8 cellular contexts compared by ENCODE assay signal in genomic region chr12:19382111-19382526, GRCh38. TPM values are rescaled to one million over a fixed set of nuclear protein-coding genes. Genes with fewer than 3 reads are reported as not detected.
DNase-seq lines count a peak whose midpoint lies in the region; ATAC-seq and TF ChIP-seq lines count a peak whose summit lies in the region.

No MANE protein-coding gene starts in this region.

- no peaks in the 10 kb centered on the region for H3K4me1 Mint-ChIP-seq in type B pancreatic cell (ENCODE audit: unreplicated experiment)
- peaks cover 0 to 3% (median 0%) of the 10 kb centered on the region in 3 donors for H3K4me1 Mint-ChIP-seq in CD8-positive, alpha-beta memory T cell

- no peak for TF ChIP-seq CTCF in type B pancreatic cell (conservative IDR thresholded peaks at IDR 0.05)

- no peaks in the 10 kb centered on the region for H3K4me1 ChIP-seq in CD8-positive, alpha-beta memory T cell (ENCODE audit: insufficient read depth, low read length)

- no peaks in the 10 kb centered on the region for H3K9me3 ChIP-seq in CD8-positive, alpha-beta memory T cell (ENCODE audit: low read length)

- peaks cover 26% of the 10 kb centered on the region for H3K36me3 Mint-ChIP-seq in type B pancreatic cell
- peaks cover 0 to 3% (median 1%) of the 10 kb centered on the region in 3 donors for H3K36me3 Mint-ChIP-seq in CD8-positive, alpha-beta memory T cell

- H3K27ac Mint-ChIP-seq in type B pancreatic cell: peak overlapping the region; percentile 55
- peak overlapping the region in 1 of 8 donors; percentile 64 for H3K27ac Mint-ChIP-seq in CD8-positive, alpha-beta memory T cell

- CTCF ChIA-PET in CD8-positive, alpha-beta memory T cell (lab: Charles Lee): no interaction called here

- H3K36me3 ChIP-seq in CD8-positive, alpha-beta memory T cell (ENCODE audit: insufficient read depth, low read length): no peaks in the 10 kb centered on the region

- no peaks in the 10 kb centered on the region for H3K27me3 Mint-ChIP-seq in type B pancreatic cell
- H3K27me3 Mint-ChIP-seq in CD8-positive, alpha-beta memory T cell: no peaks in the 10 kb centered on the region

- ATAC-seq in GM21447 (IDR thresholded peaks at IDR 0.05; ENCODE audit: unreplicated experiment) (peak; percentile 95), HG03565 (IDR thresholded peaks at IDR 0.05; ENCODE audit: unreplicated experiment) (peak; percentile 99)

- H3K4me3 Mint-ChIP-seq in type B pancreatic cell: no peak overlapping the region
- no peak overlapping the region for H3K4me3 Mint-ChIP-seq in CD8-positive, alpha-beta memory T cell

- no peaks in the 10 kb centered on the region for H3K9me3 Mint-ChIP-seq in type B pancreatic cell
- no peaks in the 10 kb centered on the region for H3K9me3 Mint-ChIP-seq in CD8-positive, alpha-beta memory T cell

- no peak overlapping the region for H3K27ac ChIP-seq in CD8-positive, alpha-beta memory T cell (ENCODE audit: low read depth, low read length)

- POLR2A ChIA-PET in CD8-positive, alpha-beta memory T cell (lab: Charles Lee): no interaction called here

- no peak overlapping the region for H3K4me3 ChIP-seq in CD8-positive, alpha-beta memory T cell (ENCODE audit: low read length)

- H3K27me3 ChIP-seq in CD8-positive, alpha-beta memory T cell (ENCODE audit: insufficient read depth, low read length, poor library complexity, severe bottlenecking): no peaks in the 10 kb centered on the region

- DNase-seq in ELR (ENCODE audit: low read depth): peak; percentile 88
- peak; percentile 31 for DNase-seq in activated T-cell treated with anti-CD3 and anti-CD28 coated beads for 48 hours (ENCODE audit: low read depth)
- peak; percentile 95 for DNase-seq in kidney glomerular epithelial cell (lab: John Stamatoyannopoulos, UW)
- DNase-seq in type B pancreatic cell (ENCODE audit: extremely low spot score, unreplicated experiment): no peak
- DNase-seq in iPS-NIHi11 (ENCODE audit: low spot score): no peak
- no peak for DNase-seq in CD8-positive, alpha-beta memory T cell

RNA-seq across cellular contexts. Expression of gene AEBP2, which starts 57.2 kb away (rescaled TPM):
- 45.8 and 83.5 TPM in 2 replicates for total RNA-seq in type B pancreatic cell (ENCODE audit: low replicate concordance)
- 10 to 100 TPM; 73.6 to 77.0 TPM for total RNA-seq in CD8-positive, alpha-beta memory T cell
- polyA plus RNA-seq in CD8-positive, alpha-beta memory T cell: 14.8 TPM

Comparison
In these comparisons a context has a peak if more than half of its experiments do, and no peak if none do; other contexts are left out.
1. DNase-seq: peak in ELR (single experiment), activated T-cell treated with anti-CD3 and anti-CD28 coated beads for 48 hours (single experiment) and kidney glomerular epithelial cell (single experiment); none in type B pancreatic cell (single experiment), iPS-NIHi11 (single experiment) and CD8-positive, alpha-beta memory T cell (0 of 5).